In genomic region chr2:97968228-97968627, GRCh38 we compare ENCODE assay signal across 31 cellular contexts.
"Had no signal": no experiment of that assay in that cellular context is flagged by ENCODE, and none has a peak within 500 bp of the region (broad histone marks: within the 10 kb centered on the region; RNA-seq: fewer than 3 reads in every experiment).

No MANE protein-coding gene starts in this region.

- DNase-seq: heart left ventricle; hypothalamus; immature natural killer cell; kidney; left colon; left ventricle myocardium inferior; midbrain; mucosa of descending colon; naive thymus-derived CD8-positive, alpha-beta T cell; nucleus accumbens; pancreas; posterior cingulate gyrus; spleen; stimulated activated CD4-positive, alpha-beta T cell treated with anti-CD3 and anti-CD28 coated beads, Interleukin-1b, Interleukin-23, amount 100 ng/mL, for 48 hours; stimulated activated CD4-positive, alpha-beta T cell treated with anti-CD3 and anti-CD28 coated beads, Interleukin-2, amount 100 ng/mL, for 48 hours; stimulated activated CD4-positive, alpha-beta T cell treated with anti-CD3 and anti-CD28 coated beads, Interleukin-4, amount 100 ng/mL, for 4 hours; stimulated activated CD8-positive, alpha-beta memory T cell treated with anti-CD3 and anti-CD28 coated beads, Interleukin-4, amount 100 ng/mL, for 48 hours; stimulated activated naive B cell treated with anti-CD40 and anti-IgM and Interleukin-4, amounts not matched to agents 10 μg/mL and 1 μg/mL and 100 μg/mL, for 72 hours; stimulated activated naive CD8-positive, alpha-beta T cell treated with anti-CD3 and anti-CD28 coated beads, Interleukin-15, Interleukin-2, amounts not matched to agents 100 U/mL and 50 U/mL, for 24 hours; stomach; testis; tibial artery; uterus had no signal

- FAIRE-seq: islet of Langerhans, kidney, pancreas had no signal

- H3K4me3 Mint-ChIP-seq: immature natural killer cell; nephron; neural crest cell; stimulated activated naive B cell treated with anti-CD40 and anti-IgM and Interleukin-4, amounts not matched to agents 10 μg/mL and 1 μg/mL and 100 μg/mL, for 72 hours; type B pancreatic cell had no signal

- ATAC-seq: left colon; mucosa of descending colon; naive thymus-derived CD8-positive, alpha-beta T cell; pancreas; sciatic nerve; stimulated activated naive B cell treated with anti-CD40 and anti-IgM and Interleukin-4, amounts not matched to agents 10 μg/mL and 1 μg/mL and 100 μg/mL, for 72 hours; stimulated activated naive CD8-positive, alpha-beta T cell treated with anti-CD3 and anti-CD28 coated beads, Interleukin-15, Interleukin-2, amounts not matched to agents 100 U/mL and 50 U/mL, for 24 hours had no signal

- H3K36me3 ChIP-seq: heart left ventricle, left ventricle myocardium inferior, pancreas, right atrium auricular region, spleen, stomach, tibial artery, uterus had no signal

- H3K27ac Mint-ChIP-seq: immature natural killer cell; stimulated activated naive B cell treated with anti-CD40 and anti-IgM and Interleukin-4, amounts not matched to agents 10 μg/mL and 1 μg/mL and 100 μg/mL, for 72 hours; type B pancreatic cell had no signal

- H3K27ac ChIP-seq: heart left ventricle, left ventricle myocardium inferior, pancreas, right atrium auricular region, skin epidermis, stomach, testis, tibial artery, uterus had no signal

- H3K27me3 ChIP-seq: heart left ventricle, pancreas, right atrium auricular region, spleen, stomach, testis, tibial artery, uterus had no signal

- H3K4me3 ChIP-seq: heart left ventricle, left ventricle myocardium inferior, lung, mucosa of descending colon, pancreas, right atrium auricular region, skin epidermis, spleen, stomach, testis, tibial artery, uterus had no signal

- H3K27me3 Mint-ChIP-seq: naive thymus-derived CD8-positive, alpha-beta T cell; stimulated activated naive B cell treated with anti-CD40 and anti-IgM and Interleukin-4, amounts not matched to agents 10 μg/mL and 1 μg/mL and 100 μg/mL, for 72 hours; type B pancreatic cell had no signal

- H3K9me3 ChIP-seq: mucosa of descending colon, pancreas, stomach, testis, tibial artery, uterus had no signal
